ENCODE assay signal across 12 cellular contexts in the genomic region with DNA sequence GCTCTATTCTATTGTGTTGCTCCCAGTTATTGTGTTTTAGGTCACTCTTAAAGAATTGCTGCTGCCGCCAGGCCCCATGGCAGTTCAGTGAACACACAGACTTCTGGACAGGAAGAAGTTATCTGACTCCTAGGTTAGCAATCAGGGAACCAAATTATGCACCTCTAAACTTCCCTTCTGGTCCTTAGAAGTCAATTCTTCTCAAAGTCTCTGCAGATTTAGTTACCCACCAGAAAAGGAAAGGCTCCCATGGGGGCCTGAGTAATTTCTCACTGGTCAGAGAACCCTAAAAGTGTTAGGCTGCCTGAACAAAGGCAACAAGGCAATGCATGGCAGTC. TPM values are rescaled to one million over a fixed set of nuclear protein-coding genes. Genes with fewer than 3 reads are reported as not detected.
DNase-seq lines count a peak whose midpoint lies in the region; ATAC-seq and TF ChIP-seq lines count a peak whose summit lies in the region.
"Had no signal": no experiment of that assay in that cellular context is flagged by ENCODE, and none has a peak within 500 bp of the region (broad histone marks: within the 10 kb centered on the region; RNA-seq: fewer than 3 reads in every experiment).

No MANE protein-coding gene starts in this region.

- H3K4me1 ChIP-seq in left lung (peaks cover 47 to 90% of the 10 kb centered on the region in 2 donors), thymus (ENCODE audit: control insufficient read depth, insufficient read depth, low read length) (no peaks in the 10 kb centered on the region)

- TF ChIP-seq CTCF in left lung (IDR thresholded peaks at IDR 0.05), result no peak

- peaks cover 37% of the 10 kb centered on the region for H3K4me1 Mint-ChIP-seq in activated CD4-positive, alpha-beta T cell treated with anti-CD3 and anti-CD28 coated beads, Interleukin-2, amount 10 ng/mL, durations not matched to agents 7 days and 5 days
- peaks cover 65% of the 10 kb centered on the region for H3K4me1 Mint-ChIP-seq in activated CD4-positive, alpha-beta memory T cell treated with anti-CD3 and anti-CD28 coated beads for 36 hours (ENCODE audit: low read depth)
- peaks cover 4 to 5% of the 10 kb centered on the region in 2 donors for H3K4me1 Mint-ChIP-seq in effector memory CD8-positive, alpha-beta T cell (ENCODE audit: low read depth in 2 of 2)

- H3K36me3 ChIP-seq in left lung (peaks cover 0 to 3% of the 10 kb centered on the region in 2 donors), thymus (ENCODE audit: control insufficient read depth, insufficient read depth) (no peaks in the 10 kb centered on the region)

- CTCF ChIA-PET in activated CD4-positive, alpha-beta T cell treated with anti-CD3 and anti-CD28 coated beads, Interleukin-2, amount 10 ng/mL, durations not matched to agents 7 days and 5 days (lab: Charles Lee), result interaction anchor here (0.7 to 2.4 kb wide), 5 partner anchors 10 to 108 kb away, joined by 3 to 11 read pairs (median 4); partner anchors contain the start of gene EMP1
- CTCF ChIA-PET in activated CD4-positive, alpha-beta memory T cell treated with anti-CD3 and anti-CD28 coated beads for 36 hours (lab: Charles Lee), result interaction anchor here (0.6 to 9.3 kb wide), 6 partner anchors 10 to 290 kb away, joined by 3 to 173 read pairs (median 3); partner anchors contain the start of genes EMP1 and GSG1

- H3K27ac ChIP-seq in left lung (peak overlapping the region; percentile 27 to 31), thymus (ENCODE audit: low read depth) (peak overlapping the region; percentile 37)

- no peak overlapping the region for H3K4me3 ChIP-seq in left lung
- H3K4me3 ChIP-seq in thymus (ENCODE audit: low read length), result no peak overlapping the region

- H3K36me3 Mint-ChIP-seq in activated CD4-positive, alpha-beta T cell treated with anti-CD3 and anti-CD28 coated beads, Interleukin-2, amount 10 ng/mL, durations not matched to agents 7 days and 5 days (ENCODE audit: low read depth), result no peaks in the 10 kb centered on the region
- peaks cover under 1% of the 10 kb centered on the region for H3K36me3 Mint-ChIP-seq in activated CD4-positive, alpha-beta memory T cell treated with anti-CD3 and anti-CD28 coated beads for 36 hours
- H3K36me3 Mint-ChIP-seq in effector memory CD8-positive, alpha-beta T cell (ENCODE audit: insufficient read depth), result peaks cover 2% of the 10 kb centered on the region
- H3K36me3 Mint-ChIP-seq: natural killer cell treated with Interleukin-12 subunit alpha and Interleukin-12 subunit beta and Interleukin-15 and Interleukin-18, amount 100 ng/mL, for 72 hours had no signal

- ATAC-seq in left lung (no peak), GM21723 (IDR thresholded peaks at IDR 0.05; ENCODE audit: unreplicated experiment) (no peak), HG02571 (IDR thresholded peaks at IDR 0.05; ENCODE audit: unreplicated experiment) (no peak)
- no peak for ATAC-seq in effector memory CD8-positive, alpha-beta T cell (replicated peaks)
- ATAC-seq: natural killer cell treated with Interleukin-12 subunit alpha and Interleukin-12 subunit beta and Interleukin-15 and Interleukin-18, amount 100 ng/mL, for 72 hours had no signal

- POLR2A ChIA-PET in activated CD4-positive, alpha-beta T cell treated with anti-CD3 and anti-CD28 coated beads, Interleukin-2, amount 10 ng/mL, durations not matched to agents 7 days and 5 days (lab: Charles Lee), result no interaction called here
- POLR2A ChIA-PET in activated CD4-positive, alpha-beta memory T cell treated with anti-CD3 and anti-CD28 coated beads for 36 hours (lab: Charles Lee), result interaction anchor here (2.1 kb wide), 1 partner anchor 105 kb away, joined by 18 read pairs; no protein-coding TSS in a partner anchor

- no peaks in the 10 kb centered on the region for H3K9me3 Mint-ChIP-seq in activated CD4-positive, alpha-beta T cell treated with anti-CD3 and anti-CD28 coated beads, Interleukin-2, amount 10 ng/mL, durations not matched to agents 7 days and 5 days
- no peaks in the 10 kb centered on the region for H3K9me3 Mint-ChIP-seq in activated CD4-positive, alpha-beta memory T cell treated with anti-CD3 and anti-CD28 coated beads for 36 hours
- no peaks in the 10 kb centered on the region for H3K9me3 Mint-ChIP-seq in effector memory CD8-positive, alpha-beta T cell
- H3K9me3 Mint-ChIP-seq: natural killer cell treated with Interleukin-12 subunit alpha and Interleukin-12 subunit beta and Interleukin-15 and Interleukin-18, amount 100 ng/mL, for 72 hours had no signal

- H3K27me3 Mint-ChIP-seq in activated CD4-positive, alpha-beta T cell treated with anti-CD3 and anti-CD28 coated beads, Interleukin-2, amount 10 ng/mL, durations not matched to agents 7 days and 5 days, result peaks cover 4% of the 10 kb centered on the region
- H3K27me3 Mint-ChIP-seq in activated CD4-positive, alpha-beta memory T cell treated with anti-CD3 and anti-CD28 coated beads for 36 hours, result no peaks in the 10 kb centered on the region
- peaks cover 39 to 50% of the 10 kb centered on the region in 2 donors for H3K27me3 Mint-ChIP-seq in effector memory CD8-positive, alpha-beta T cell

- H3K27ac Mint-ChIP-seq in activated CD4-positive, alpha-beta T cell treated with anti-CD3 and anti-CD28 coated beads, Interleukin-2, amount 10 ng/mL, durations not matched to agents 7 days and 5 days, result peak overlapping the region; percentile 41
- H3K27ac Mint-ChIP-seq in activated CD4-positive, alpha-beta memory T cell treated with anti-CD3 and anti-CD28 coated beads for 36 hours, result peak overlapping the region; percentile 50
- H3K27ac Mint-ChIP-seq in effector memory CD8-positive, alpha-beta T cell, result no peak overlapping the region
- H3K27ac Mint-ChIP-seq: natural killer cell treated with Interleukin-12 subunit alpha and Interleukin-12 subunit beta and Interleukin-15 and Interleukin-18, amount 100 ng/mL, for 72 hours had no signal

- DNase-seq in activated CD4-positive, alpha-beta T cell treated with anti-CD3 and anti-CD28 coated beads, Interleukin-2, amount 10 ng/mL, durations not matched to agents 7 days and 5 days, result no peak
- DNase-seq in activated CD4-positive, alpha-beta T cell treated with anti-CD3 and anti-CD28 coated beads, Interleukin-2, amount 50 U/mL, for 48 hours, result no peak
- no peak for DNase-seq in activated CD4-positive, alpha-beta memory T cell treated with anti-CD3 and anti-CD28 coated beads for 36 hours
- DNase-seq in left lung, result no peak
- DNase-seq in effector memory CD8-positive, alpha-beta T cell, result no peak
- DNase-seq: aorta, NCI-H1105 treated with DMSO at 0.1 percent for 48 hours, NCI-H774 had no signal

- H3K9me3 ChIP-seq in left lung (no peaks in the 10 kb centered on the region), thymus (ENCODE audit: control insufficient read depth) (no peaks in the 10 kb centered on the region)

- H3K27me3 ChIP-seq in left lung, result no peaks in the 10 kb centered on the region
- no peaks in the 10 kb centered on the region for H3K27me3 ChIP-seq in thymus (ENCODE audit: control insufficient read depth, insufficient read depth)

- 76% methylated on average over 1 of the region's 1 CpG for WGBS in thymus

- intact Hi-C loops in activated CD4-positive, alpha-beta memory T cell treated with anti-CD3 and anti-CD28 coated beads for 36 hours (cut with micrococcal nuclease), result loop anchor here (1.0 to 10.0 kb wide), 2 partner anchors 10 to 852 kb away; partner anchors contain the start of genes BORCS5, EMP1 and MANSC1
- intact Hi-C loops in left lung (cut with DNase I), result no loop called here

- H3K4me3 Mint-ChIP-seq in activated CD4-positive, alpha-beta T cell treated with anti-CD3 and anti-CD28 coated beads, Interleukin-2, amount 10 ng/mL, durations not matched to agents 7 days and 5 days, result no peak overlapping the region
- H3K4me3 Mint-ChIP-seq in activated CD4-positive, alpha-beta memory T cell treated with anti-CD3 and anti-CD28 coated beads for 36 hours, result no peak overlapping the region
- H3K4me3 Mint-ChIP-seq in effector memory CD8-positive, alpha-beta T cell, result no peak overlapping the region
- H3K4me3 Mint-ChIP-seq: natural killer cell treated with Interleukin-12 subunit alpha and Interleukin-12 subunit beta and Interleukin-15 and Interleukin-18, amount 100 ng/mL, for 72 hours had no signal

RNA-seq across cellular contexts. Expression of gene EMP1, which starts 10.0 kb away (rescaled TPM):
- total RNA-seq in activated CD4-positive, alpha-beta T cell treated with anti-CD3 and anti-CD28 coated beads, Interleukin-2, amount 10 ng/mL, durations not matched to agents 7 days and 5 days, result 10 to 100 TPM; 35.0 to 36.1 TPM
- 10 to 100 TPM; 54.4 to 57.3 TPM for total RNA-seq in activated CD4-positive, alpha-beta memory T cell treated with anti-CD3 and anti-CD28 coated beads for 36 hours
- 100 to 1,000 TPM; 276 to 369 TPM for total RNA-seq in left lung
- 33.1 TPM for polyA plus RNA-seq in thymus

Comparison
In these comparisons a context has a peak if more than half of its experiments do, and no peak if none do; other contexts are left out.
1. H3K27ac Mint-ChIP-seq: peak in activated CD4-positive, alpha-beta T cell treated with anti-CD3 and anti-CD28 coated beads, Interleukin-2, amount 10 ng/mL, durations not matched to agents 7 days and 5 days (single experiment) and activated CD4-positive, alpha-beta memory T cell treated with anti-CD3 and anti-CD28 coated beads for 36 hours (single experiment); none in effector memory CD8-positive, alpha-beta T cell (0 of 2).
2. RNA of gene EMP1, which starts 10.0 kb away (total RNA-seq): 276 to 369 TPM in left lung; 54.4 to 57.3 TPM in activated CD4-positive, alpha-beta memory T cell treated with anti-CD3 and anti-CD28 coated beads for 36 hours and 35.0 to 36.1 TPM in activated CD4-positive, alpha-beta T cell treated with anti-CD3 and anti-CD28 coated beads, Interleukin-2, amount 10 ng/mL, durations not matched to agents 7 days and 5 days; every median in the first group is over 4 times any median in the second.